ENCODE assay signal across 7 cellular contexts in the genomic region with DNA sequence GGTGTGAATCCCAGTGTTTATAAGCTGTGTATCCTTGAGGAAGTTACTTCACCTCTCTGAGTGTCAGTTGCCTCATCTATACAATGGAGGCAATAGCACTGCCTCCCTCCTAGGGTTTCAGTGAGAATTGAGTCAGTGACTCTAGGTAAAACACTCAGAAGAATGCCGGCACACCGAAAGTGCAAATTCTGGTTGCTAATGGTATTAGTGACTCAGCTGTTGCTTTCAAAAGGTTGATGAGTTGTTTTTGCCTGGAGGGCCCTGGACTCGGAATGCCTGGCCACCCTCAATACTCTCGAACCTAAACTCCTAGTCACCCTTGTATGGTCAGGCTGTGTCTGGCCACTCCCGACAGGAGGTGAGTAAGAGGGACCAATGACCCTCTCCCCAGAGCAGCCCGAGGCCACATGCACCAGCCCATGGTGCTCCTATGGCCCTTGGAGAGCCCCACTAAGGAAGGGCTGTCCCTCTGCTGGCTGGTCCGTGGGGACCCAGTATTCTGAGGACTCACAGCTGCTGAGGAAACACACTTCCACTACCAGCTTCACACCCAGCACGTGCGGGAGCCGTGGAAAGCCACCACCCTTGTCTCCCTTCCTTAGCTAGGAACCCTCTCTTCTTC.
DNase-seq lines count a peak whose midpoint lies in the region; ATAC-seq and TF ChIP-seq lines count a peak whose summit lies in the region.

No MANE protein-coding gene starts in this region.

- H3K9me3 Mint-ChIP-seq in osteocyte (ENCODE audit: unreplicated experiment): peaks cover 7% of the 10 kb centered on the region

- ATAC-seq in GM18870 (IDR thresholded peaks at IDR 0.05; ENCODE audit: unreplicated experiment): peak; percentile 58
- ATAC-seq in HG02885 (IDR thresholded peaks at IDR 0.05; ENCODE audit: poor library complexity, unreplicated experiment): peak; percentile 78

- TF ChIP-seq CTCF in osteocyte (IDR thresholded peaks at IDR 0.05): no peak

- peaks cover 33% of the 10 kb centered on the region for H3K4me1 Mint-ChIP-seq in osteocyte (ENCODE audit: unreplicated experiment)

- H3K36me3 Mint-ChIP-seq in osteocyte (ENCODE audit: unreplicated experiment): no peaks in the 10 kb centered on the region

- H3K27me3 Mint-ChIP-seq in osteocyte (ENCODE audit: unreplicated experiment): no peaks in the 10 kb centered on the region

- H3K27ac Mint-ChIP-seq in osteocyte (ENCODE audit: unreplicated experiment): peak overlapping the region; percentile 50

- peak; percentile 94 for DNase-seq in astrocyte of the hippocampus (ENCODE audit: low read depth, low spot score)
- no peak for DNase-seq in osteocyte (ENCODE audit: extremely low spot score, unreplicated experiment)
- no peak for DNase-seq in cortex of kidney (lab: John Stamatoyannopoulos, UW)
- DNase-seq in effector CD4-positive, alpha-beta T cell: no peak
- DNase-seq in HuH-7 (ENCODE audit: low spot score): no peak

- H3K4me3 Mint-ChIP-seq in osteocyte (ENCODE audit: unreplicated experiment): no peak overlapping the region
